ENCODE assay signal across 8 cellular contexts in genomic region chr12:75329918-75330826, GRCh38. TPM values are rescaled to one million over a fixed set of nuclear protein-coding genes. Genes with fewer than 3 reads are reported as not detected.
DNase-seq lines count a peak whose midpoint lies in the region; ATAC-seq and TF ChIP-seq lines count a peak whose summit lies in the region.

Gene CAPS2, minus strand, starts transcription at chr12:75330324. Its CDS starts 3,826 bp downstream, at chr12:75326498.

- no peak within 1 kb of the TSS for H3K27ac ChIP-seq in epithelial cell of prostate

- no TSS peak for BruUV-seq in Caco-2 (replicated peaks; lab: Mats Ljungman, UMichigan)

- no peaks in the 10 kb centered on the region for H3K36me3 Mint-ChIP-seq in Caco-2 (ENCODE audit: insufficient read depth, unreplicated experiment)

- POLR2A ChIA-PET in Caco-2 (lab: Charles Lee): no interaction called here

- peak within 1 kb of the TSS; percentile 87 for H3K27ac Mint-ChIP-seq in Caco-2 (ENCODE audit: unreplicated experiment)

- no peaks in the 10 kb centered on the region for H3K27me3 Mint-ChIP-seq in Caco-2 (ENCODE audit: insufficient read depth, unreplicated experiment)

- H3K9me3 Mint-ChIP-seq in Caco-2 (ENCODE audit: unreplicated experiment): no peaks in the 10 kb centered on the region

- no peaks in the 10 kb centered on the region for H3K4me1 ChIP-seq in Caco-2
- H3K4me1 ChIP-seq in mucosa of descending colon (ENCODE audit: low read depth): no peaks in the 10 kb centered on the region

- no peaks in the 10 kb centered on the region for H3K27me3 ChIP-seq in Caco-2 (replicated peaks; ENCODE audit: control insufficient read depth, insufficient read depth, low read length)

- ATAC-seq in mucosa of descending colon: peak; percentile 97

- intact Hi-C loops in Caco-2 (cut with micrococcal nuclease; ENCODE audit: unreplicated experiment): loop anchor here (5.0 kb wide), 1 partner anchor 58 kb away; no protein-coding TSS in a partner anchor
- intact Hi-C loops in mucosa of descending colon (cut with DNase I, micrococcal nuclease): no loop called here

- H3K4me1 Mint-ChIP-seq in Caco-2 (ENCODE audit: low read depth, unreplicated experiment): no peaks in the 10 kb centered on the region

- TF ChIP-seq CTCF in Caco-2 (IDR thresholded peaks at IDR 0.05; ENCODE audit: insufficient read depth in 1 of 2, low read depth in 1 of 2, low read length in 1 of 2, severe bottlenecking in 1 of 2, unreplicated experiment in 1 of 2) (no peak), GM20000 (IDR thresholded peaks at IDR 0.05; ENCODE audit: extremely low read depth, missing control alignments) (no peak), mucosa of descending colon (IDR thresholded peaks at IDR 0.05) (no peak)

- H3K9me3 ChIP-seq in Caco-2: no peaks in the 10 kb centered on the region
- H3K9me3 ChIP-seq in mucosa of descending colon: no peaks in the 10 kb centered on the region

- H3K36me3 ChIP-seq in Caco-2 (ENCODE audit: control insufficient read depth, insufficient read depth, low read length) (no peaks in the 10 kb centered on the region), mucosa of descending colon (ENCODE audit: low read depth) (no peaks in the 10 kb centered on the region)

- DNase-seq in Caco-2 (peak; percentile 82 to 88), GM20000 (ENCODE audit: low spot score) (peak; percentile 79), HPDE6-E6E7 (ENCODE audit: extremely low spot score) (peak; percentile 75), NOMO-1 treated with DMSO at 0.1 percent for 48 hours (lab: John Stamatoyannopoulos, UW; ENCODE audit: unreplicated experiment) (peak; percentile 76), epithelial cell of prostate (ENCODE audit: low read depth, low spot score) (peak; percentile 50), mucosa of descending colon (peak; percentile 80 to 89 (median 89))
- peak; percentile 47 for DNase-seq in activated CD8-positive, alpha-beta memory T cell treated with anti-CD3 and anti-CD28 coated beads, Interleukin-2, amount 50 U/mL, for 4 hours
- peak; percentile 18 to 28 for DNase-seq in stimulated activated CD8-positive, alpha-beta memory T cell treated with anti-CD3 and anti-CD28 coated beads, Interleukin-7, amount 100 ng/mL, for 1 hour (ENCODE audit: low read depth in 2 of 2)

- H3K4me3 ChIP-seq in Caco-2 (ENCODE audit: low read depth, low read length): peak within 1 kb of the TSS; percentile 52
- H3K4me3 ChIP-seq in mucosa of descending colon: peak within 1 kb of the TSS; percentile 12

- CTCF ChIA-PET in Caco-2 (lab: Charles Lee): interaction anchor here (0.6 to 1.0 kb wide), 3 partner anchors 41 to 928 kb away, joined by 3 to 4 read pairs (median 4); partner anchors contain the start of gene GLIPR1L2

- H3K4me3 Mint-ChIP-seq in Caco-2 (ENCODE audit: unreplicated experiment): peak within 1 kb of the TSS; percentile 94

RNA-seq across cellular contexts. Expression of gene CAPS2, which starts in this region (rescaled TPM):
- total RNA-seq in Caco-2 (2022) (not detected in 2 replicates), mucosa of descending colon (10 to 100 TPM in 1 of 3 donors, 1 to 10 TPM in 2; 5.9 to 11.3 (median 7.1) TPM)

Comparison
In these comparisons a context has a peak if more than half of its experiments do, and no peak if none do; other contexts are left out.
1. Peak in DNase-seq and H3K4me3 ChIP-seq in Caco-2; RNA of the gene not detected or under 1 TPM.
2. DNase-seq: peak in every context shown above with its lines; median percentile 89 in mucosa of descending colon; 85 in Caco-2; 79 in GM20000; 76 in NOMO-1 treated with DMSO at 0.1 percent for 48 hours; 75 in HPDE6-E6E7; 50 in epithelial cell of prostate; 47 in activated CD8-positive, alpha-beta memory T cell treated with anti-CD3 and anti-CD28 coated beads, Interleukin-2, amount 50 U/mL, for 4 hours; 23 in stimulated activated CD8-positive, alpha-beta memory T cell treated with anti-CD3 and anti-CD28 coated beads, Interleukin-7, amount 100 ng/mL, for 1 hour.